23 cellular contexts compared by ENCODE assay signal in genomic region chr6:143739341-143739851, GRCh38.
"Had no signal": no experiment of that assay in that cellular context is flagged by ENCODE, and none has a peak within 500 bp of the region (broad histone marks: within the 10 kb centered on the region; RNA-seq: fewer than 3 reads in every experiment).

No MANE protein-coding gene starts in this region.

- H3K27me3 ChIP-seq: hepatocyte, left lung, pancreas, suprapubic skin, tibial nerve had no signal

- H3K27me3 Mint-ChIP-seq: activated naive CD8-positive, alpha-beta T cell treated with anti-CD3 and anti-CD28 coated beads, Interleukin-2, amount 50 U/mL, for 24 hours; stimulated activated naive CD8-positive, alpha-beta T cell treated with anti-CD3 and anti-CD28 coated beads, Interleukin-15, amount 100 ng/mL, for 72 hours had no signal

- H3K9me3 ChIP-seq: left lung, pancreas, suprapubic skin, tibial nerve had no signal

- H3K4me1 Mint-ChIP-seq: natural killer cell had no signal

- H3K9me3 Mint-ChIP-seq: activated naive CD8-positive, alpha-beta T cell treated with anti-CD3 and anti-CD28 coated beads, Interleukin-2, amount 50 U/mL, for 24 hours; activated T-helper 2 cell treated with anti-CD3 and anti-CD28 coated beads, Interferon-gamma antibody, Interleukin-2, Interleukin-4, amounts not matched to agents 10 μg/mL and 5 μg/mL and 100 μg/mL, durations not matched to agents 14 hours and 24 hours and 36 hours; immature natural killer cell; natural killer cell; stimulated activated effector memory CD8-positive, alpha-beta T cell treated with anti-CD3 and anti-CD28 coated beads, Interleukin-12 subunit alpha, Interleukin-12 subunit beta, amount 100 ng/mL, for 72 hours; stimulated activated naive CD8-positive, alpha-beta T cell treated with anti-CD3 and anti-CD28 coated beads, Interleukin-15, amount 100 ng/mL, for 72 hours had no signal

- H3K36me3 ChIP-seq: left lung, pancreas, suprapubic skin, tibial nerve had no signal

- H3K27ac ChIP-seq: epithelial cell of prostate, hepatocyte, left lung, pancreas, suprapubic skin, tibial nerve had no signal

- H3K36me3 Mint-ChIP-seq: immature natural killer cell; natural killer cell; stimulated activated effector memory CD8-positive, alpha-beta T cell treated with anti-CD3 and anti-CD28 coated beads, Interleukin-12 subunit alpha, Interleukin-12 subunit beta, amount 100 ng/mL, for 72 hours had no signal

- DNase-seq: activated CD4-positive, alpha-beta T cell treated with anti-CD3 and anti-CD28 coated beads for 48 hours; activated CD4-positive, CD25-positive, alpha-beta regulatory T cell; activated CD8-positive, alpha-beta T cell treated with anti-CD3 and anti-CD28 coated beads, Interleukin-2, amount 10 ng/mL, durations not matched to agents 7 days and 5 days; activated naive CD4-positive, alpha-beta T cell; activated naive CD8-positive, alpha-beta T cell treated with anti-CD3 and anti-CD28 coated beads, Interleukin-2, amount 50 U/mL, for 24 hours; activated T-cell treated with anti-CD3 and anti-CD28 coated beads, Interleukin-2, amount 50 U/mL, for 1 hour; cerebellar nuclear complex; immature natural killer cell; left lung; mammary epithelial cell; natural killer cell; pancreas; small intestine; stimulated activated CD4-positive, alpha-beta T cell treated with anti-CD3 and anti-CD28 coated beads, Interleukin-2, amount 100 ng/mL, for 24 hours; stimulated activated naive CD8-positive, alpha-beta T cell treated with anti-CD3 and anti-CD28 coated beads, Interleukin-15, amount 100 ng/mL, for 72 hours had no signal

- ATAC-seq: activated CD8-positive, alpha-beta T cell treated with anti-CD3 and anti-CD28 coated beads, Interleukin-2, amount 10 ng/mL, durations not matched to agents 7 days and 5 days; activated naive CD8-positive, alpha-beta T cell treated with anti-CD3 and anti-CD28 coated beads, Interleukin-2, amount 50 U/mL, for 24 hours; left lung; natural killer cell; pancreas; sciatic nerve; stimulated activated effector memory CD8-positive, alpha-beta T cell treated with anti-CD3 and anti-CD28 coated beads, Interleukin-12 subunit alpha, Interleukin-12 subunit beta, amount 100 ng/mL, for 72 hours; stimulated activated naive CD8-positive, alpha-beta T cell treated with anti-CD3 and anti-CD28 coated beads, Interleukin-15, amount 100 ng/mL, for 72 hours had no signal

- H3K4me3 Mint-ChIP-seq: activated CD8-positive, alpha-beta T cell treated with anti-CD3 and anti-CD28 coated beads, Interleukin-2, amount 10 ng/mL, durations not matched to agents 7 days and 5 days; activated naive CD8-positive, alpha-beta T cell treated with anti-CD3 and anti-CD28 coated beads, Interleukin-2, amount 50 U/mL, for 24 hours; immature natural killer cell; mesothelial cell of epicardium; natural killer cell; stimulated activated effector memory CD8-positive, alpha-beta T cell treated with anti-CD3 and anti-CD28 coated beads, Interleukin-12 subunit alpha, Interleukin-12 subunit beta, amount 100 ng/mL, for 72 hours; stimulated activated naive CD8-positive, alpha-beta T cell treated with anti-CD3 and anti-CD28 coated beads, Interleukin-15, amount 100 ng/mL, for 72 hours had no signal

- H3K4me3 ChIP-seq: hepatocyte, left lung, pancreas, suprapubic skin, tibial nerve had no signal

- H3K27ac Mint-ChIP-seq: activated CD8-positive, alpha-beta T cell treated with anti-CD3 and anti-CD28 coated beads, Interleukin-2, amount 10 ng/mL, durations not matched to agents 7 days and 5 days; activated naive CD8-positive, alpha-beta T cell treated with anti-CD3 and anti-CD28 coated beads, Interleukin-2, amount 50 U/mL, for 24 hours; activated T-helper 2 cell treated with anti-CD3 and anti-CD28 coated beads, Interferon-gamma antibody, Interleukin-2, Interleukin-4, amounts not matched to agents 10 μg/mL and 5 μg/mL and 100 μg/mL, durations not matched to agents 14 hours and 24 hours and 36 hours; immature natural killer cell; natural killer cell; stimulated activated effector memory CD8-positive, alpha-beta T cell treated with anti-CD3 and anti-CD28 coated beads, Interleukin-12 subunit alpha, Interleukin-12 subunit beta, amount 100 ng/mL, for 72 hours; stimulated activated naive CD8-positive, alpha-beta T cell treated with anti-CD3 and anti-CD28 coated beads, Interleukin-15, amount 100 ng/mL, for 72 hours had no signal
